ENCODE assay signal across 21 cellular contexts in the genomic region with DNA sequence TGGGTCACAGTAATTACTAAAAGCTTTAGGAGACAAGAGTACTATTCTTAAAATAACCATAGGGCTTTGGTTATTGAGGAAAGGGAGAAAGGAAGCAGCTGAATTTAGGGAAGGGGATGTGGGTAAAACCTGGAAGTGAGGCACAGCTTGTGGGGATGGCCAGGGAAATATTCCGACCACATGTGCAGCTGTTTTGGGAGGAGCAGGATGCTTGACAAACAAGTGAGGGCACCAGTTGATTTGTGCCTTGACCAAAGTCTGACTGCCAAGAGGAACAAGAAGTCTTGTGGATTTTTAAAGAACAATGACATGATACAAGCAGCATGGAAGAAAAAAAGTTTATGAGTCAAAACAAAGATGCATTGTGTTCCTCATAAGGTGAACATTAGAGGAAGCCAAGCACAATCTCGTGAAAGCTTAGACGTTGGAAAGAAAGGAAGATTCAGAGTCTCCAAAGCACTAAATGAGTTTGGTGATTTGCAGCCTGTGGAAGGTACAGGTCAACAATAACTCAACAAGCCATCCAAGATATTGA.
"Had no signal": no experiment of that assay in that cellular context is flagged by ENCODE, and none has a peak within 500 bp of the region (broad histone marks: within the 10 kb centered on the region; RNA-seq: fewer than 3 reads in every experiment).

No MANE protein-coding gene starts in this region.

- H3K27ac ChIP-seq: body of pancreas, dorsolateral prefrontal cortex, epithelial cell of prostate, hepatocyte, neutrophil, pancreas, upper lobe of right lung had no signal

- H3K27me3 Mint-ChIP-seq: activated CD4-positive, alpha-beta T cell treated with anti-CD3 and anti-CD28 coated beads, Interleukin-2, amount 10 ng/mL, durations not matched to agents 24 days and 14 days; activated CD8-positive, alpha-beta T cell treated with anti-CD3 and anti-CD28 coated beads for 36 hours; natural killer cell treated with Interleukin-12 subunit alpha and Interleukin-12 subunit beta and Interleukin-15 and Interleukin-18, amount 100 ng/mL, for 72 hours; stimulated activated naive B cell treated with anti-CD40 and anti-IgM and Interleukin-4, amounts not matched to agents 10 μg/mL and 1 μg/mL and 100 μg/mL, for 72 hours had no signal

- H3K4me3 Mint-ChIP-seq: activated CD4-positive, alpha-beta T cell treated with anti-CD3 and anti-CD28 coated beads, Interleukin-2, amount 10 ng/mL, durations not matched to agents 24 days and 14 days; activated CD8-positive, alpha-beta T cell treated with anti-CD3 and anti-CD28 coated beads for 36 hours; natural killer cell treated with Interleukin-12 subunit alpha and Interleukin-12 subunit beta and Interleukin-15 and Interleukin-18, amount 100 ng/mL, for 72 hours; stimulated activated naive B cell treated with anti-CD40 and anti-IgM and Interleukin-4, amounts not matched to agents 10 μg/mL and 1 μg/mL and 100 μg/mL, for 72 hours; T-helper 2 cell treated with Interferon-gamma antibody and Interleukin-4, amounts not matched to agents 5 μg/mL and 100 μg/mL, for 36 hours had no signal

- H3K4me1 ChIP-seq: body of pancreas, pancreas, upper lobe of right lung had no signal

- H3K36me3 Mint-ChIP-seq: stimulated activated naive B cell treated with anti-CD40 and anti-IgM and Interleukin-4, amounts not matched to agents 10 μg/mL and 1 μg/mL and 100 μg/mL, for 72 hours had no signal

- H3K4me1 Mint-ChIP-seq: activated CD4-positive, alpha-beta T cell treated with anti-CD3 and anti-CD28 coated beads, Interleukin-2, amount 10 ng/mL, durations not matched to agents 24 days and 14 days; stimulated activated naive B cell treated with anti-CD40 and anti-IgM and Interleukin-4, amounts not matched to agents 10 μg/mL and 1 μg/mL and 100 μg/mL, for 72 hours had no signal

- DNase-seq: activated CD4-positive, alpha-beta T cell treated with anti-CD3 and anti-CD28 coated beads, Interleukin-2, amount 10 ng/mL, durations not matched to agents 24 days and 14 days; activated CD4-positive, CD25-positive, alpha-beta regulatory T cell; activated CD8-positive, alpha-beta T cell treated with anti-CD3 and anti-CD28 coated beads for 36 hours; activated naive CD4-positive, alpha-beta T cell treated with Interleukin-2 at 50 U/mL for 16 hours; activated T-cell treated with anti-CD3 and anti-CD28 coated beads, Interleukin-2, amount 50 U/mL, for 1 hour; body of pancreas; caudate nucleus; dorsolateral prefrontal cortex; foreskin fibroblast; left cardiac atrium; mesendoderm; pancreas; stimulated activated naive B cell treated with anti-CD40 and anti-IgM and Interleukin-4, amounts not matched to agents 10 μg/mL and 1 μg/mL and 100 μg/mL, for 72 hours; upper lobe of right lung had no signal

- H3K79me2 ChIP-seq: hepatocyte had no signal

- H3K27ac Mint-ChIP-seq: activated CD4-positive, alpha-beta T cell treated with anti-CD3 and anti-CD28 coated beads, Interleukin-2, amount 10 ng/mL, durations not matched to agents 24 days and 14 days; activated CD8-positive, alpha-beta T cell treated with anti-CD3 and anti-CD28 coated beads for 36 hours; activated T-helper 2 cell treated with anti-CD3 and anti-CD28 coated beads, Interferon-gamma antibody, Interleukin-2, Interleukin-4, amounts not matched to agents 10 μg/mL and 5 μg/mL and 100 μg/mL, durations not matched to agents 14 hours and 24 hours and 36 hours; natural killer cell treated with Interleukin-12 subunit alpha and Interleukin-12 subunit beta and Interleukin-15 and Interleukin-18, amount 100 ng/mL, for 72 hours; stimulated activated naive B cell treated with anti-CD40 and anti-IgM and Interleukin-4, amounts not matched to agents 10 μg/mL and 1 μg/mL and 100 μg/mL, for 72 hours; T-helper 2 cell treated with Interferon-gamma antibody and Interleukin-4, amounts not matched to agents 5 μg/mL and 100 μg/mL, for 36 hours had no signal

- H3K27me3 ChIP-seq: body of pancreas, dorsolateral prefrontal cortex, hepatocyte, neutrophil, pancreas, upper lobe of right lung had no signal

- H3K36me3 ChIP-seq: neutrophil, pancreas, upper lobe of right lung had no signal

- H3K4me3 ChIP-seq: body of pancreas, dorsolateral prefrontal cortex, hepatocyte, pancreas, upper lobe of right lung had no signal

- H3K9me3 ChIP-seq: body of pancreas, neutrophil, pancreas, upper lobe of right lung had no signal

- H3K4me2 ChIP-seq: hepatocyte had no signal

- H2AFZ ChIP-seq: hepatocyte had no signal

- ATAC-seq: activated CD8-positive, alpha-beta T cell treated with anti-CD3 and anti-CD28 coated beads for 36 hours; body of pancreas; left cardiac atrium; natural killer cell treated with Interleukin-12 subunit alpha and Interleukin-12 subunit beta and Interleukin-15 and Interleukin-18, amount 100 ng/mL, for 72 hours; pancreas; sciatic nerve; stimulated activated naive B cell treated with anti-CD40 and anti-IgM and Interleukin-4, amounts not matched to agents 10 μg/mL and 1 μg/mL and 100 μg/mL, for 72 hours; upper lobe of right lung had no signal
